ENCODE assay signal across 19 cellular contexts in genomic region chr19:1936916-1937610, GRCh38. TPM values are rescaled to one million over a fixed set of nuclear protein-coding genes. Genes with fewer than 3 reads are reported as not detected.
DNase-seq lines count a peak whose midpoint lies in the region; ATAC-seq, FAIRE-seq and TF ChIP-seq lines count a peak whose summit lies in the region.
"Had no signal": no experiment of that assay in that cellular context is flagged by ENCODE, and none has a peak within 500 bp of the region (broad histone marks: within the 10 kb centered on the region; RNA-seq: fewer than 3 reads in every experiment).

No MANE protein-coding gene starts in this region.

- DNase-seq in CD4-positive, CD25-positive, alpha-beta regulatory T cell: no peak
- DNase-seq in K562 (ENCODE audit: extremely low read depth in 1 of 4, low spot score in 3 of 4): peak in 1 of 4 experiments; percentile 37
- DNase-seq in nephron progenitor cell: no peak
- DNase-seq in frontal cortex (ENCODE audit: low spot score in 2 of 2): no peak
- no peak for DNase-seq in NCI-H1105 (lab: John Stamatoyannopoulos, UW)
- no peak for DNase-seq in transverse colon
- DNase-seq in dorsolateral prefrontal cortex: no peak
- DNase-seq: activated CD4-positive, alpha-beta T cell treated with anti-CD3 and anti-CD28 coated beads for 4 hours; activated CD8-positive, alpha-beta memory T cell treated with anti-CD3 and anti-CD28 coated beads, Interleukin-2, amount 50 U/mL, for 4 hours; activated gamma-delta T cell; anterior cingulate cortex; heart left ventricle; HFFc6; left colon; NCI-H1694 treated with DMSO at 0.1 percent for 48 hours; NCI-H774; OCI-M1 had no signal

- POLR2A ChIA-PET in HEK293 (lab: Yijun Ruan, JAX): interaction anchor here (0.7 to 0.9 kb wide), 2 partner anchors 23 to 70 kb away, joined by 3 to 6 read pairs; no protein-coding TSS in a partner anchor
- POLR2A ChIA-PET in K562 (lab: Yijun Ruan, JAX): interaction anchor here (0.6 to 1.3 kb wide), 6 partner anchors 19 to 143 kb away, joined by 3 to 5 read pairs (median 4); no protein-coding TSS in a partner anchor

- H3K9ac ChIP-seq in K562 (ENCODE audit: insufficient read depth in 1 of 2, low read depth in 2 of 2, low read length in 2 of 2): peak overlapping the region in 1 of 2 experiments; percentile 45; a peak in 1 of 4 replicates

- no peak overlapping the region for H3K27ac ChIP-seq in CD4-positive, CD25-positive, alpha-beta regulatory T cell (ENCODE audit: insufficient read depth, low read length, poor library complexity, severe bottlenecking)
- H3K27ac ChIP-seq in HEK293 (ENCODE audit: extremely low read depth, low read depth, low read length) (no peak overlapping the region), K562 (ENCODE audit: extremely low read depth, low read depth, low read length) (no peak overlapping the region), transverse colon (no peak overlapping the region), dorsolateral prefrontal cortex (no peak overlapping the region)

- H3K9me1 ChIP-seq in K562 (ENCODE audit: control insufficient read depth, insufficient read depth, low read length): no peaks in the 10 kb centered on the region

- no peak for TF ChIP-seq RAD21 in K562 (CRISPR knock-in tag; conservative IDR thresholded peaks at IDR 0.05 in 1 of 2, IDR thresholded peaks at IDR 0.05 in 1 of 2)

- no peak overlapping the region for H3K4me2 ChIP-seq in K562 (ENCODE audit: insufficient read depth, low read length)

- peak overlapping the region; percentile 34 to 96 (median 84) for H3K27ac Mint-ChIP-seq in CD4-positive, CD25-positive, alpha-beta regulatory T cell
- H3K27ac Mint-ChIP-seq in nephron progenitor cell: peak overlapping the region; percentile 39
- H3K27ac Mint-ChIP-seq: HFFc6 had no signal

- intact Hi-C loops in K562 (cut with micrococcal nuclease) (no loop called here), transverse colon (cut with DNase I; ENCODE audit: low total_unique reads) (no loop called here), dorsolateral prefrontal cortex (cut with DNase I) (no loop called here)

- TF ChIP-seq CTCF in HEK293 (tag by site-specific recombination; IDR thresholded peaks at IDR 0.05) (no peak), K562 (IDR thresholded peaks at IDR 0.05 in 2 of 3, conservative IDR thresholded peaks at IDR 0.05 in 1 of 3; ENCODE audit: insufficient read depth in 2 of 3, low read depth in 1 of 3, low read length in 3 of 3) (no peak), nephron progenitor cell (IDR thresholded peaks at IDR 0.05) (no peak), transverse colon (IDR thresholded peaks at IDR 0.05) (no peak), dorsolateral prefrontal cortex (IDR thresholded peaks at IDR 0.05 in 54 of 56, conservative IDR thresholded peaks at IDR 0.05 in 2 of 56; ENCODE audit: low read depth in 1 of 56, partially characterized antibody in 56 of 56) (no peak)

- H4K20me1 ChIP-seq in K562 (replicated peaks; ENCODE audit: control insufficient read depth, insufficient read depth, low read length): peaks cover under 1% of the 10 kb centered on the region; the same call in 1 of the 2 replicates

- TF ChIP-seq POLR2A in K562 (conservative IDR thresholded peaks at IDR 0.05): no peak
- no peak for TF ChIP-seq POLR2A in transverse colon (IDR thresholded peaks at IDR 0.05)

- H3K36me3 ChIP-seq in CD4-positive, CD25-positive, alpha-beta regulatory T cell (ENCODE audit: control insufficient read depth, insufficient read depth, low read length): no peaks in the 10 kb centered on the region
- H3K36me3 ChIP-seq in HEK293 (ENCODE audit: control insufficient read depth in 2 of 2, insufficient read depth in 1 of 2, low read length in 2 of 2): no peaks in the 10 kb centered on the region
- no peaks in the 10 kb centered on the region for H3K36me3 ChIP-seq in K562 (ENCODE audit: control insufficient read depth, insufficient read depth, low read length)
- no peaks in the 10 kb centered on the region for H3K36me3 ChIP-seq in transverse colon
- H3K36me3 ChIP-seq: heart left ventricle had no signal

- H3K9me3 ChIP-seq in CD4-positive, CD25-positive, alpha-beta regulatory T cell (ENCODE audit: control insufficient read depth in 2 of 2, low read length in 2 of 2): no peaks in the 10 kb centered on the region
- H3K9me3 ChIP-seq in HEK293 (ENCODE audit: control insufficient read depth, insufficient read depth, low read depth, low read length) (no peaks in the 10 kb centered on the region), K562 (replicated peaks; ENCODE audit: control insufficient read depth, insufficient read depth, low read depth, low read length) (no peaks in the 10 kb centered on the region; the same call in 1 of the 2 replicates), transverse colon (no peaks in the 10 kb centered on the region)

- H3K4me3 Mint-ChIP-seq in CD4-positive, CD25-positive, alpha-beta regulatory T cell: peak overlapping the region in 3 of 4 donors; percentile 63 to 73 (median 66)
- H3K4me3 Mint-ChIP-seq in nephron progenitor cell: no peak overlapping the region
- H3K4me3 Mint-ChIP-seq: HFFc6 had no signal

- H3K4me1 ChIP-seq in CD4-positive, CD25-positive, alpha-beta regulatory T cell (ENCODE audit: control insufficient read depth, insufficient read depth, low read length, poor library complexity, severe bottlenecking): peaks cover 7% of the 10 kb centered on the region
- H3K4me1 ChIP-seq in HEK293 (ENCODE audit: control insufficient read depth, insufficient read depth, low read length): peaks cover 3% of the 10 kb centered on the region; the same call in 1 of the 2 replicates
- H3K4me1 ChIP-seq in K562 (replicated peaks in 1 of 2; ENCODE audit: control insufficient read depth in 2 of 2, insufficient read depth in 2 of 2, low read length in 2 of 2): peaks cover 19 to 55% of the 10 kb centered on the region in 2 experiments
- peaks cover 5 to 13% (median 10%) of the 10 kb centered on the region in 4 donors for H3K4me1 ChIP-seq in transverse colon

- WGBS in K562 (ENCODE audit: insufficient coverage, low coverage, missing lambda C conversion rate): 75% methylated on average over 21 of the region's 24 CpGs
- WGBS in transverse colon (ENCODE audit: low coverage in 1 of 2), 2 donors: 88 to 90% methylated on average over 2 to 14 of the region's 24 CpGs

- no peak overlapping the region for H2AFZ ChIP-seq in K562 (ENCODE audit: low read depth, low read length)

- no TSS peak for BruUV-seq in K562 (replicated peaks; lab: Mats Ljungman, UMichigan)

- H3K9me3 Mint-ChIP-seq in CD4-positive, CD25-positive, alpha-beta regulatory T cell: peaks cover 0 to 4% (median 1%) of the 10 kb centered on the region in 7 donors
- H3K9me3 Mint-ChIP-seq in nephron progenitor cell: peaks cover 16% of the 10 kb centered on the region

- in situ Hi-C loops in K562 (cut with MboI) (no loop called here), transverse colon (cut with MboI; ENCODE audit: low pct_ligation_motif_present in 1 of 4, low pct_unique_long_range_greater_than_20kb in 1 of 4, low sequenced_read_pairs in 3 of 4) (no loop called here)

- peaks cover 19% of the 10 kb centered on the region for H3K79me2 ChIP-seq in K562 (ENCODE audit: control insufficient read depth, insufficient read depth, low read length)

- H3K36me3 Mint-ChIP-seq in CD4-positive, CD25-positive, alpha-beta regulatory T cell: no peaks in the 10 kb centered on the region
- peaks cover 5% of the 10 kb centered on the region for H3K36me3 Mint-ChIP-seq in nephron progenitor cell (ENCODE audit: low read depth)

- no peak for ATAC-seq in CD4-positive, CD25-positive, alpha-beta regulatory T cell (ENCODE audit: low read depth in 2 of 2)
- no peak for ATAC-seq in K562
- ATAC-seq: heart left ventricle, left colon, Right ventricle myocardium inferior had no signal

- CTCF ChIA-PET in HEK293 (lab: Yijun Ruan, JAX) (interaction anchor here (0.6 to 0.9 kb wide), 3 partner anchors 25 to 88 kb away, joined by 3 read pairs; no protein-coding TSS in a partner anchor), K562 (lab: Yijun Ruan, JAX; ENCODE audit: low intra/inter-chr PET ratio) (no interaction called here)

- H3K27me3 Mint-ChIP-seq in CD4-positive, CD25-positive, alpha-beta regulatory T cell: peaks cover 12% of the 10 kb centered on the region
- peaks cover 4% of the 10 kb centered on the region for H3K27me3 Mint-ChIP-seq in nephron progenitor cell (ENCODE audit: low read depth, poor library complexity)

- H3K4me1 Mint-ChIP-seq in CD4-positive, CD25-positive, alpha-beta regulatory T cell: peaks cover 6 to 16% (median 12%) of the 10 kb centered on the region in 4 donors
- peaks cover 27% of the 10 kb centered on the region for H3K4me1 Mint-ChIP-seq in nephron progenitor cell

- no peak for TF ChIP-seq EP300 in K562 (IDR thresholded peaks at IDR 0.05; ENCODE audit: low read length)
- no peak for TF ChIP-seq EP300 in transverse colon (IDR thresholded peaks at IDR 0.05; ENCODE audit: low read depth)

- no peaks in the 10 kb centered on the region for H3K27me3 ChIP-seq in CD4-positive, CD25-positive, alpha-beta regulatory T cell (ENCODE audit: control insufficient read depth, insufficient read depth, low read length)
- H3K27me3 ChIP-seq in K562 (ENCODE audit: control insufficient read depth in 2 of 2, insufficient read depth in 2 of 2, low read length in 2 of 2) (no peaks in the 10 kb centered on the region), transverse colon (no peaks in the 10 kb centered on the region), dorsolateral prefrontal cortex (no peaks in the 10 kb centered on the region)
- H3K27me3 ChIP-seq: heart left ventricle had no signal

- FAIRE-seq in K562 (lab: Jason Lieb, UNC): no peak
- no peak for FAIRE-seq in frontal cortex (lab: Jason Lieb, UNC)

- H3K4me3 ChIP-seq in CD4-positive, CD25-positive, alpha-beta regulatory T cell (ENCODE audit: low read depth, low read length): no peak overlapping the region
- H3K4me3 ChIP-seq in HEK293 (ENCODE audit: low read depth, low read length): no peak overlapping the region
- no peak overlapping the region for H3K4me3 ChIP-seq in K562
- no peak overlapping the region for H3K4me3 ChIP-seq in transverse colon
- H3K4me3 ChIP-seq in dorsolateral prefrontal cortex: no peak overlapping the region
- H3K4me3 ChIP-seq: heart left ventricle had no signal

RNA-seq across cellular contexts. Expression of gene CSNK1G2, which starts 3.9 kb away (rescaled TPM):
- 101 TPM for total RNA-seq in CD4-positive, CD25-positive, alpha-beta regulatory T cell
- polyA plus RNA-seq in CD4-positive, CD25-positive, alpha-beta regulatory T cell: 10 to 100 TPM; 15.3 to 19.9 (median 17.3) TPM
- total RNA-seq in K562 (2011; cell fraction: chromatin; rRNA removed; ENCODE audit: low replicate concordance): 59.6 and 151 TPM in 2 replicates
- total RNA-seq in K562 (2011; cell fraction: nucleolus; rRNA removed): 123 and 129 TPM in 2 replicates
- 43.4 and 57.3 TPM in 2 replicates for total RNA-seq in K562 (2011; cell fraction: nucleoplasm; rRNA removed)
- 105 and 124 TPM in 2 replicates for total RNA-seq in K562 (2014; rRNA removed)
- 9.8 and 25.1 TPM in 2 replicates for total RNA-seq in K562 (2014; rRNA removed; fragmentation: Illumina TruSeq; extraction: Trizol)
- total RNA-seq in K562 (2015; rRNA removed; fragmentation: Illumina TruSeq; extraction: Trizol): 60.4 and 66.9 TPM in 2 replicates
- 91.3 and 95.8 TPM in 2 replicates for total RNA-seq in K562 (2021)
- polyA plus RNA-seq in K562 (2011; rRNA removed): 49.5 and 66.2 TPM in 2 replicates
- 72.0 and 157 TPM in 2 replicates for polyA plus RNA-seq in K562 (2011; cell fraction: cytosol; rRNA removed)
- polyA plus RNA-seq in K562 (2011; cell fraction: nucleus; rRNA removed): 308 and 494 TPM in 2 replicates
- polyA plus RNA-seq in K562 (2012): 84.6 and 108 TPM in 2 replicates
- polyA plus RNA-seq in K562 (2014; fragmentation: Illumina TruSeq; extraction: Trizol): 45.2 and 91.1 TPM in 2 replicates
- polyA plus RNA-seq in K562 (2014; fragmentation: Nextera tagmentation; extraction: Ambion mirVana): under 1 TPM; 0.48 to 0.72 TPM
- polyA plus RNA-seq in K562 (2014; rRNA removed): 119 and 126 TPM in 2 replicates
- polyA minus RNA-seq in K562 (2011; rRNA and poly(A)+ RNA removed): 12.4 and 27.0 TPM in 2 replicates
- 53.7 and 53.8 TPM in 2 replicates for polyA minus RNA-seq in K562 (2011; cell fraction: cytosol; rRNA and poly(A)+ RNA removed)
- 33.9 and 35.9 TPM in 2 replicates for polyA minus RNA-seq in K562 (2011; cell fraction: nucleus; rRNA and poly(A)+ RNA removed)
- total RNA-seq in frontal cortex: 41.6 TPM
- 100 to 1,000 TPM in 2 of 4 donors, 10 to 100 TPM in 2; 75.0 to 321 (median 140) TPM for total RNA-seq in transverse colon
- total RNA-seq in dorsolateral prefrontal cortex: 10 to 100 TPM; 36.6 to 99.4 (median 58.0) TPM

RNA-seq across cellular contexts. Expression of gene ADAT3, which starts 31.9 kb away (rescaled TPM):
- 6.9 TPM for total RNA-seq in CD4-positive, CD25-positive, alpha-beta regulatory T cell
- polyA plus RNA-seq in CD4-positive, CD25-positive, alpha-beta regulatory T cell: 1 to 10 TPM; 4.4 to 8.8 (median 6.0) TPM
- total RNA-seq in K562 (2011; cell fraction: chromatin; rRNA removed; ENCODE audit: low replicate concordance): 6.3 and 20.5 TPM in 2 replicates
- total RNA-seq in K562 (2011; cell fraction: nucleolus; rRNA removed): 18.0 and 18.5 TPM in 2 replicates
- 5.6 and 6.9 TPM in 2 replicates for total RNA-seq in K562 (2011; cell fraction: nucleoplasm; rRNA removed)
- total RNA-seq in K562 (2014; rRNA removed) (7.8 and 10.4 TPM in 2 replicates), K562 (2014; rRNA removed; fragmentation: Illumina TruSeq; extraction: Trizol) (not detected in 2 replicates), K562 (2015; rRNA removed; fragmentation: Illumina TruSeq; extraction: Trizol) (0.72 and 1.7 TPM in 2 replicates), K562 (2021) (15.1 and 15.6 TPM in 2 replicates), frontal cortex (1.2 TPM), transverse colon (10 to 100 TPM; 18.7 to 73.2 (median 30.3) TPM), dorsolateral prefrontal cortex (10 to 100 TPM in 3 of 120 experiments, 1 to 10 TPM in 117; 2.5 to 11.7 (median 5.9) TPM)
- polyA plus RNA-seq in K562 (2011; rRNA removed) (0.67 and 1.1 TPM in 2 replicates), K562 (2014; fragmentation: Illumina TruSeq; extraction: Trizol) (0.68 TPM in 1 of 2 replicates, not detected in the other), K562 (2014; fragmentation: Nextera tagmentation; extraction: Ambion mirVana) (not detected), K562 (2014; rRNA removed) (9.2 and 10.2 TPM in 2 replicates)
- 1.1 and 11.4 TPM in 2 replicates for polyA plus RNA-seq in K562 (2011; cell fraction: cytosol; rRNA removed)
- polyA plus RNA-seq in K562 (2011; cell fraction: nucleus; rRNA removed): 3.3 and 11.9 TPM in 2 replicates
- 6.8 and 6.9 TPM in 2 replicates for polyA plus RNA-seq in K562 (2012)
- polyA minus RNA-seq in K562 (2011; rRNA and poly(A)+ RNA removed): 0.18 and 0.21 TPM in 2 replicates
- polyA minus RNA-seq in K562 (2011; cell fraction: cytosol; rRNA and poly(A)+ RNA removed): 4.5 and 5.4 TPM in 2 replicates
- 2.1 and 3.4 TPM in 2 replicates for polyA minus RNA-seq in K562 (2011; cell fraction: nucleus; rRNA and poly(A)+ RNA removed)

RNA-seq across cellular contexts. Expression of gene SCAMP4, which starts 31.9 kb away (rescaled TPM):
- total RNA-seq in CD4-positive, CD25-positive, alpha-beta regulatory T cell: 20.8 TPM
- polyA plus RNA-seq in CD4-positive, CD25-positive, alpha-beta regulatory T cell: 10 to 100 TPM in 2 of 4 donors, 1 to 10 TPM in 2; 8.2 to 20.3 (median 10.0) TPM
- 53.4 and 162 TPM in 2 replicates for total RNA-seq in K562 (2011; cell fraction: chromatin; rRNA removed; ENCODE audit: low replicate concordance)
- 113 and 133 TPM in 2 replicates for total RNA-seq in K562 (2011; cell fraction: nucleolus; rRNA removed)
- 92.1 and 94.1 TPM in 2 replicates for total RNA-seq in K562 (2011; cell fraction: nucleoplasm; rRNA removed)
- total RNA-seq in K562 (2014; rRNA removed) (20.9 and 26.4 TPM in 2 replicates), K562 (2014; rRNA removed; fragmentation: Illumina TruSeq; extraction: Trizol) (4.1 and 5.6 TPM in 2 replicates), K562 (2015; rRNA removed; fragmentation: Illumina TruSeq; extraction: Trizol) (12.8 and 13.2 TPM in 2 replicates), K562 (2021) (40.3 and 45.9 TPM in 2 replicates), frontal cortex (11.4 TPM), transverse colon (100 to 1,000 TPM in 1 of 4 donors, 10 to 100 TPM in 3; 25.1 to 119 (median 86.6) TPM), dorsolateral prefrontal cortex (10 to 100 TPM; 39.8 to 90.1 (median 58.7) TPM)
- polyA plus RNA-seq in K562 (2011; rRNA removed) (6.7 and 8.9 TPM in 2 replicates), K562 (2014; fragmentation: Illumina TruSeq; extraction: Trizol) (15.2 and 26.1 TPM in 2 replicates), K562 (2014; fragmentation: Nextera tagmentation; extraction: Ambion mirVana) (under 1 TPM; 0.81 to 0.89 TPM), K562 (2014; rRNA removed) (17.1 and 19.3 TPM in 2 replicates)
- polyA plus RNA-seq in K562 (2011; cell fraction: cytosol; rRNA removed): 8.3 and 13.1 TPM in 2 replicates
- polyA plus RNA-seq in K562 (2011; cell fraction: nucleus; rRNA removed): 20.3 and 35.7 TPM in 2 replicates
- 26.7 and 53.0 TPM in 2 replicates for polyA plus RNA-seq in K562 (2012)
- polyA minus RNA-seq in K562 (2011; rRNA and poly(A)+ RNA removed): 3.4 and 5.9 TPM in 2 replicates
- polyA minus RNA-seq in K562 (2011; cell fraction: cytosol; rRNA and poly(A)+ RNA removed): 13.0 and 23.2 TPM in 2 replicates
- 12.0 and 13.3 TPM in 2 replicates for polyA minus RNA-seq in K562 (2011; cell fraction: nucleus; rRNA and poly(A)+ RNA removed)

RNA-seq across cellular contexts. Expression of gene ABHD17A, which starts 51.8 kb away (rescaled TPM):
- 148 TPM for total RNA-seq in CD4-positive, CD25-positive, alpha-beta regulatory T cell
- polyA plus RNA-seq in CD4-positive, CD25-positive, alpha-beta regulatory T cell: 100 to 1,000 TPM; 139 to 202 (median 159) TPM
- total RNA-seq in K562 (2011; cell fraction: chromatin; rRNA removed; ENCODE audit: low replicate concordance): 29.4 and 87.9 TPM in 2 replicates
- 61.7 and 67.8 TPM in 2 replicates for total RNA-seq in K562 (2011; cell fraction: nucleolus; rRNA removed)
- total RNA-seq in K562 (2011; cell fraction: nucleoplasm; rRNA removed): 40.1 and 45.4 TPM in 2 replicates
- 135 and 157 TPM in 2 replicates for total RNA-seq in K562 (2014; rRNA removed)
- 0.93 and 1.5 TPM in 2 replicates for total RNA-seq in K562 (2014; rRNA removed; fragmentation: Illumina TruSeq; extraction: Trizol)
- total RNA-seq in K562 (2015; rRNA removed; fragmentation: Illumina TruSeq; extraction: Trizol): 18.9 and 26.5 TPM in 2 replicates
- total RNA-seq in K562 (2021): 84.2 and 87.7 TPM in 2 replicates
- polyA plus RNA-seq in K562 (2011; rRNA removed): 24.6 and 45.3 TPM in 2 replicates
- polyA plus RNA-seq in K562 (2011; cell fraction: cytosol; rRNA removed): 54.2 and 174 TPM in 2 replicates
- polyA plus RNA-seq in K562 (2011; cell fraction: nucleus; rRNA removed): 117 and 184 TPM in 2 replicates
- polyA plus RNA-seq in K562 (2012): 47.5 and 74.5 TPM in 2 replicates
- polyA plus RNA-seq in K562 (2014; fragmentation: Illumina TruSeq; extraction: Trizol): 3.6 and 16.9 TPM in 2 replicates
- under 1 TPM in 1 of 2 experiments, not detected in 1; 0.04 TPM for polyA plus RNA-seq in K562 (2014; fragmentation: Nextera tagmentation; extraction: Ambion mirVana)
- polyA plus RNA-seq in K562 (2014; rRNA removed): 95.1 and 99.0 TPM in 2 replicates
- 6.9 and 11.0 TPM in 2 replicates for polyA minus RNA-seq in K562 (2011; rRNA and poly(A)+ RNA removed)
- polyA minus RNA-seq in K562 (2011; cell fraction: cytosol; rRNA and poly(A)+ RNA removed): 26.1 and 39.4 TPM in 2 replicates
- polyA minus RNA-seq in K562 (2011; cell fraction: nucleus; rRNA and poly(A)+ RNA removed): 15.3 and 15.8 TPM in 2 replicates
- 42.0 TPM for total RNA-seq in frontal cortex
- total RNA-seq in transverse colon: 100 to 1,000 TPM in 3 of 4 donors, 10 to 100 TPM in 1; 90.0 to 179 (median 140) TPM
- total RNA-seq in dorsolateral prefrontal cortex: 100 to 1,000 TPM in 118 of 120 experiments, 10 to 100 TPM in 2; 93.9 to 197 (median 126) TPM
